1 cellular context compared by ENCODE assay signal in the genomic region with DNA sequence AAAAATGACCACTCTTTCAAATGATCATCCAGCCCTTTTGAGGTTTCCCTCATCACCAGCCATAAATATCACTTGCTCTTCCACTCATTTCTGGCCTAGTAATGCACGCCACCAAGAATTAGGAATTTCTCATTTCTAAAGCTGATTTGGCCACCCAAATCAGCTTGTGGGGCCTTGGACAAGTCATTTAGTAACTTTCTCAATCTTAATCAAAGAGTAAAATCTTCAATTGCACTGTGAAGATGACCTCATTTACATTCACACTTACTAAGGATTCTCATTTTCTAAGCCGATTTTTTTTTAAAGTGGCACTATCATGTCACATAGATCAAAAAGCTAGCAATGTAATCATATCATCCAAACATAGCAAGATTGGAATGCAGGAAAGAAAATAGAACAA.
TF ChIP-seq lines count a peak whose summit lies in the region.

No MANE protein-coding gene starts in this region.

TF ChIP-seq in SK-N-SH, 30 proteins besides CTCF, POLR2A, EP300 and RAD21 (continued from another document):
- TF ChIP-seq, protein P1, sequence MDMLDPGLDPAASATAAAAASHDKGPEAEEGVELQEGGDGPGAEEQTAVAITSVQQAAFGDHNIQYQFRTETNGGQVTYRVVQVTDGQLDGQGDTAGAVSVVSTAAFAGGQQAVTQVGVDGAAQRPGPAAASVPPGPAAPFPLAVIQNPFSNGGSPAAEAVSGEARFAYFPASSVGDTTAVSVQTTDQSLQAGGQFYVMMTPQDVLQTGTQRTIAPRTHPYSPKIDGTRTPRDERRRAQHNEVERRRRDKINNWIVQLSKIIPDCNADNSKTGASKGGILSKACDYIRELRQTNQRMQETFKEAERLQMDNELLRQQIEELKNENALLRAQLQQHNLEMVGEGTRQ (IDR thresholded peaks at IDR 0.05; ENCODE audit: borderline replicate concordance, low read depth, low read length): no peak
- TF ChIP-seq NRF1 (IDR thresholded peaks at IDR 0.05; ENCODE audit: low read depth, low read length): no peak
- TF ChIP-seq, protein P2, sequence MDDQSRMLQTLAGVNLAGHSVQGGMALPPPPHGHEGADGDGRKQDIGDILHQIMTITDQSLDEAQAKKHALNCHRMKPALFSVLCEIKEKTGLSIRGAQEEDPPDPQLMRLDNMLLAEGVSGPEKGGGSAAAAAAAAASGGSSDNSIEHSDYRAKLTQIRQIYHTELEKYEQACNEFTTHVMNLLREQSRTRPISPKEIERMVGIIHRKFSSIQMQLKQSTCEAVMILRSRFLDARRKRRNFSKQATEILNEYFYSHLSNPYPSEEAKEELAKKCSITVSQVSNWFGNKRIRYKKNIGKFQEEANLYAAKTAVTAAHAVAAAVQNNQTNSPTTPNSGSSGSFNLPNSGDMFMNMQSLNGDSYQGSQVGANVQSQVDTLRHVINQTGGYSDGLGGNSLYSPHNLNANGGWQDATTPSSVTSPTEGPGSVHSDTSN (IDR thresholded peaks at IDR 0.05): no peak
- no peak for TF ChIP-seq MXI1 (IDR thresholded peaks at IDR 0.05; ENCODE audit: low read depth, low read length)
- no peak for TF ChIP-seq TEAD4 (IDR thresholded peaks at IDR 0.05; ENCODE audit: borderline replicate concordance, insufficient read depth)
- TF ChIP-seq ELF1 (IDR thresholded peaks at IDR 0.05): no peak
- no peak for TF ChIP-seq JUND (IDR thresholded peaks at IDR 0.05)
